ENCODE assay signal across 8 cellular contexts in the genomic region with DNA sequence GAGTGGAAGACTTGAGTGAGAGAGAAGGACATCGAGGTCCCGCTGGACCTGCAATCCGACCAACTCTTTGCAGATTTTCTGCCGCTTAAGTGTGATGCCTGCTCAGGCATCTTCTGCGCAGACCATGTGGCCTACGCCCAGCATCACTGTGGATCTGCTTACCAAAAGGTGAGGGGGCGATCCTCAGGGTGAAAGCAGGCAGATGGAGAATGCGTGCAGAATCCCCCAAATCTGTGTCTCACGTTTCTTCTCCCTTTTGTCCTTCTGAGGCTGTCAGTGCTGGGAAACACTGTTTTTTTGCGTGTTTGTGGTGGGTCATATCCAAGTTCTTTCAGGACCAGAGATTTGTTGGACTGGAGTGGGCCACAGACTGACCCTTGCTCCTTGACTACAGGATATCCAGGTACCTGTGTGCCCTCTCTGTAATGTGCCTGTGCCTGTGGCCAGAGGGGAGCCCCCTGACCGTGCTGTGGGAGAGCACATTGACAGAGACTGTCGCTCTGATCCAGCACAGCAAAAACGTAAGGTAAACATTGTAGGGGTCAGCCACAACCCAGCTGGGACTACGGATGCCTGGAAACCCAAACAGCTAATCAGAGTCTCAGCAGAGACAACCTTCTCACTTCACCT. TPM values are rescaled to one million over a fixed set of nuclear protein-coding genes. Genes with fewer than 3 reads are reported as not detected.
DNase-seq lines count a peak whose midpoint lies in the region; ATAC-seq and TF ChIP-seq lines count a peak whose summit lies in the region.

No MANE protein-coding gene starts in this region.

- DNase-seq in activated B cell treated with CpG ODN at 0.5 μM for 24 hours (no peak), glutamatergic neuron (no peak), skeletal muscle cell (ENCODE audit: low read depth) (no peak), NAMALWA (ENCODE audit: low spot score) (no peak)

- POLR2A ChIA-PET in activated B cell treated with CpG ODN at 0.5 μM for 24 hours (lab: Charles Lee), result interaction anchor here (0.6 to 5.3 kb wide), 23 partner anchors 10 to 548 kb away, joined by 3 to 98 read pairs (median 7); a partner anchor contains a TSS

- H3K4me3 Mint-ChIP-seq in activated B cell treated with CpG ODN at 0.5 μM for 24 hours (peak overlapping the region; percentile 88), glutamatergic neuron (ENCODE audit: unreplicated experiment) (peak overlapping the region; percentile 89)

- H3K4me1 Mint-ChIP-seq in activated B cell treated with CpG ODN at 0.5 μM for 24 hours (peaks cover 28% of the 10 kb centered on the region), glutamatergic neuron (ENCODE audit: low read depth, unreplicated experiment) (peaks cover 5% of the 10 kb centered on the region)

- peak overlapping the region; percentile 64 for H3K4me3 ChIP-seq in skeletal muscle cell (ENCODE audit: low read depth, low read length)

- intact Hi-C loops in activated B cell treated with CpG ODN at 0.5 μM for 24 hours (cut with micrococcal nuclease), result loop anchor here (2.0 kb wide), 5 partner anchors 37 to 639 kb away; a partner anchor contains a TSS

- CTCF ChIA-PET in activated B cell treated with CpG ODN at 0.5 μM for 24 hours (lab: Charles Lee), result interaction anchor here (1.5 to 1.9 kb wide), 2 partner anchors 32 to 88 kb away, joined by 6 to 12 read pairs; a partner anchor contains a TSS

- H3K27ac Mint-ChIP-seq in activated B cell treated with CpG ODN at 0.5 μM for 24 hours (peak overlapping the region; percentile 95), glutamatergic neuron (ENCODE audit: unreplicated experiment) (peak overlapping the region; percentile 80)

- ATAC-seq in GM18502 (IDR thresholded peaks at IDR 0.05; ENCODE audit: poor library complexity, unreplicated experiment), result peak; percentile 1
- ATAC-seq in activated B cell treated with CpG ODN at 0.5 μM for 24 hours (ENCODE audit: low read depth), result no peak
- ATAC-seq in GM18868 (IDR thresholded peaks at IDR 0.05; ENCODE audit: unreplicated experiment), result no peak
- ATAC-seq in HG03469 (IDR thresholded peaks at IDR 0.05; ENCODE audit: unreplicated experiment), result no peak
- ATAC-seq in GM18873 (IDR thresholded peaks at IDR 0.05; ENCODE audit: low FRiP score, unreplicated experiment), result no peak

- H3K36me3 Mint-ChIP-seq in activated B cell treated with CpG ODN at 0.5 μM for 24 hours (ENCODE audit: low read depth) (peaks cover 20% of the 10 kb centered on the region), glutamatergic neuron (ENCODE audit: unreplicated experiment) (no peaks in the 10 kb centered on the region)

- H3K27me3 Mint-ChIP-seq in activated B cell treated with CpG ODN at 0.5 μM for 24 hours (no peaks in the 10 kb centered on the region), glutamatergic neuron (ENCODE audit: unreplicated experiment) (no peaks in the 10 kb centered on the region)

- TF ChIP-seq CTCF in activated B cell treated with CpG ODN at 0.5 μM for 24 hours (IDR thresholded peaks at IDR 0.05) (no peak), glutamatergic neuron (IDR thresholded peaks at IDR 0.05; ENCODE audit: partially characterized antibody, unreplicated experiment) (no peak)

- no peaks in the 10 kb centered on the region for H3K9me3 Mint-ChIP-seq in activated B cell treated with CpG ODN at 0.5 μM for 24 hours
- peaks cover 14% of the 10 kb centered on the region for H3K9me3 Mint-ChIP-seq in glutamatergic neuron (ENCODE audit: unreplicated experiment)

RNA-seq across cellular contexts. Expression of a gene that starts 0.8 kb away (rescaled TPM):
- total RNA-seq in activated B cell treated with CpG ODN at 0.5 μM for 24 hours, result 39.9 and 47.2 TPM in 2 replicates
- 49.5 TPM for total RNA-seq in glutamatergic neuron (ENCODE audit: unreplicated experiment)

RNA-seq across cellular contexts. Expression of a gene that starts 11.4 kb away (rescaled TPM):
- total RNA-seq in activated B cell treated with CpG ODN at 0.5 μM for 24 hours, result 12.1 and 16.6 TPM in 2 replicates
- 49.4 TPM for total RNA-seq in glutamatergic neuron (ENCODE audit: unreplicated experiment)

RNA-seq across cellular contexts. Expression of a gene that starts 22.1 kb away (rescaled TPM):
- total RNA-seq in activated B cell treated with CpG ODN at 0.5 μM for 24 hours (28.3 and 38.3 TPM in 2 replicates), glutamatergic neuron (ENCODE audit: unreplicated experiment) (80.4 TPM)

RNA-seq across cellular contexts. Expression of a gene that starts 22.2 kb away (rescaled TPM):
- total RNA-seq in activated B cell treated with CpG ODN at 0.5 μM for 24 hours (96.0 and 105 TPM in 2 replicates), glutamatergic neuron (ENCODE audit: unreplicated experiment) (95.8 TPM)

RNA-seq across cellular contexts. Expression of a gene that starts 29.3 kb away (rescaled TPM):
- 60.5 and 78.6 TPM in 2 replicates for total RNA-seq in activated B cell treated with CpG ODN at 0.5 μM for 24 hours
- total RNA-seq in glutamatergic neuron (ENCODE audit: unreplicated experiment), result 167 TPM
